In genomic region chr2:199955339-199956061, GRCh38 we compare ENCODE assay signal across 1 cellular context.
TF ChIP-seq lines count a peak whose summit lies in the region.

Gene MAIP1, plus strand, starts transcription at chr2:199955582. Its CDS starts 217 bp downstream, at chr2:199955799.
A gene with protein sequence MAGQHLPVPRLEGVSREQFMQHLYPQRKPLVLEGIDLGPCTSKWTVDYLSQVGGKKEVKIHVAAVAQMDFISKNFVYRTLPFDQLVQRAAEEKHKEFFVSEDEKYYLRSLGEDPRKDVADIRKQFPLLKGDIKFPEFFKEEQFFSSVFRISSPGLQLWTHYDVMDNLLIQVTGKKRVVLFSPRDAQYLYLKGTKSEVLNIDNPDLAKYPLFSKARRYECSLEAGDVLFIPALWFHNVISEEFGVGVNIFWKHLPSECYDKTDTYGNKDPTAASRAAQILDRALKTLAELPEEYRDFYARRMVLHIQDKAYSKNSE (minus strand): TSS chr2:199955491. CDS start chr2:199955470, 21 bp downstream.

TF ChIP-seq in HepG2, 621 proteins besides CTCF, POLR2A, EP300 and RAD21 (continued from another document and continues in another):
- TF ChIP-seq, protein P1, sequence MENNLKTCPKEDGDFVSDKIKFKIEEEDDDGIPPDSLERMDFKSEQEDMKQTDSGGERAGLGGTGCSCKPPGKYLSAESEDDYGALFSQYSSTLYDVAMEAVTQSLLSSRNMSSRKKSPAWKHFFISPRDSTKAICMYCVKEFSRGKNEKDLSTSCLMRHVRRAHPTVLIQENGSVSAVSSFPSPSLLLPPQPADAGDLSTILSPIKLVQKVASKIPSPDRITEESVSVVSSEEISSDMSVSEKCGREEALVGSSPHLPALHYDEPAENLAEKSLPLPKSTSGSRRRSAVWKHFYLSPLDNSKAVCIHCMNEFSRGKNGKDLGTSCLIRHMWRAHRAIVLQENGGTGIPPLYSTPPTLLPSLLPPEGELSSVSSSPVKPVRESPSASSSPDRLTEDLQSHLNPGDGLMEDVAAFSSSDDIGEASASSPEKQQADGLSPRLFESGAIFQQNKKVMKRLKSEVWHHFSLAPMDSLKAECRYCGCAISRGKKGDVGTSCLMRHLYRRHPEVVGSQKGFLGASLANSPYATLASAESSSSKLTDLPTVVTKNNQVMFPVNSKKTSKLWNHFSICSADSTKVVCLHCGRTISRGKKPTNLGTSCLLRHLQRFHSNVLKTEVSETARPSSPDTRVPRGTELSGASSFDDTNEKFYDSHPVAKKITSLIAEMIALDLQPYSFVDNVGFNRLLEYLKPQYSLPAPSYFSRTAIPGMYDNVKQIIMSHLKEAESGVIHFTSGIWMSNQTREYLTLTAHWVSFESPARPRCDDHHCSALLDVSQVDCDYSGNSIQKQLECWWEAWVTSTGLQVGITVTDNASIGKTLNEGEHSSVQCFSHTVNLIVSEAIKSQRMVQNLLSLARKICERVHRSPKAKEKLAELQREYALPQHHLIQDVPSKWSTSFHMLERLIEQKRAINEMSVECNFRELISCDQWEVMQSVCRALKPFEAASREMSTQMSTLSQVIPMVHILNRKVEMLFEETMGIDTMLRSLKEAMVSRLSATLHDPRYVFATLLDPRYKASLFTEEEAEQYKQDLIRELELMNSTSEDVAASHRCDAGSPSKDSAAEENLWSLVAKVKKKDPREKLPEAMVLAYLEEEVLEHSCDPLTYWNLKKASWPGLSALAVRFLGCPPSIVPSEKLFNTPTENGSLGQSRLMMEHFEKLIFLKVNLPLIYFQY (CRISPR knock-in tag; IDR thresholded peaks at IDR 0.05; ENCODE audit: borderline replicate concordance), result peak; percentile 79; the same call in 1 of the 2 replicates
- TF ChIP-seq, protein P2, sequence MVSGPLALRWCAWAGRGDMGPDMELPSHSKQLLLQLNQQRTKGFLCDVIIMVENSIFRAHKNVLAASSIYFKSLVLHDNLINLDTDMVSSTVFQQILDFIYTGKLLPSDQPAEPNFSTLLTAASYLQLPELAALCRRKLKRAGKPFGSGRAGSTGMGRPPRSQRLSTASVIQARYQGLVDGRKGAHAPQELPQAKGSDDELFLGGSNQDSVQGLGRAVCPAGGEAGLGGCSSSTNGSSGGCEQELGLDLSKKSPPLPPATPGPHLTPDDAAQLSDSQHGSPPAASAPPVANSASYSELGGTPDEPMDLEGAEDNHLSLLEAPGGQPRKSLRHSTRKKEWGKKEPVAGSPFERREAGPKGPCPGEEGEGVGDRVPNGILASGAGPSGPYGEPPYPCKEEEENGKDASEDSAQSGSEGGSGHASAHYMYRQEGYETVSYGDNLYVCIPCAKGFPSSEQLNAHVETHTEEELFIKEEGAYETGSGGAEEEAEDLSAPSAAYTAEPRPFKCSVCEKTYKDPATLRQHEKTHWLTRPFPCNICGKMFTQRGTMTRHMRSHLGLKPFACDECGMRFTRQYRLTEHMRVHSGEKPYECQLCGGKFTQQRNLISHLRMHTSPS (CRISPR knock-in tag; IDR thresholded peaks at IDR 0.05; ENCODE audit: low read depth), result 0 out of 2 replicates have a peak, but pooled peaks have one; percentile 18
- TF ChIP-seq ZNF792 (CRISPR knock-in tag; IDR thresholded peaks at IDR 0.05) (peak; percentile 70; the same call in 1 of the 2 replicates), EZH2 (conservative IDR thresholded peaks at IDR 0.05; ENCODE audit: low read depth, low read length) (no peak), KDM4B (CRISPR knock-in tag; IDR thresholded peaks at IDR 0.05) (peak; percentile 83; the same call in 1 of the 2 replicates), MXI1 (IDR thresholded peaks at IDR 0.05; ENCODE audit: borderline replicate concordance, low read depth, low read length) (peak; percentile 78; the same call in 2 of the 3 replicates), ZSCAN29 (CRISPR knock-in tag; conservative IDR thresholded peaks at IDR 0.05) (0 out of 2 replicates have a peak, but pooled peaks have one; percentile 52), ZNF275 (CRISPR knock-in tag; IDR thresholded peaks at IDR 0.05; ENCODE audit: borderline replicate concordance) (no peak; the same call in 1 of the 2 replicates), ZNF20 (CRISPR knock-in tag; IDR thresholded peaks at IDR 0.05) (peak; percentile 94), ATAD3A (CRISPR knock-in tag; IDR thresholded peaks at IDR 0.05) (no peak), RCOR2 (CRISPR knock-in tag; IDR thresholded peaks at IDR 0.05) (peak; percentile 87), ZNF235 (CRISPR knock-in tag; IDR thresholded peaks at IDR 0.05; ENCODE audit: borderline replicate concordance) (peak; percentile 88), IKZF4 (CRISPR knock-in tag; IDR thresholded peaks at IDR 0.05; ENCODE audit: borderline replicate concordance, low read depth, not compliant biosample characterization) (peak; percentile 92), PLSCR1 (CRISPR knock-in tag; IDR thresholded peaks at IDR 0.05; ENCODE audit: borderline replicate concordance) (0 out of 2 replicates have a peak, but pooled peaks have one; percentile 50), ZNF670 (CRISPR knock-in tag; IDR thresholded peaks at IDR 0.05; ENCODE audit: borderline replicate concordance) (peak; percentile 94), HNF4G (IDR thresholded peaks at IDR 0.05; ENCODE audit: borderline replicate concordance, low read depth, low read length) (peak; percentile 66), HNF4G (CRISPR knock-in tag; IDR thresholded peaks at IDR 0.05; ENCODE audit: borderline replicate concordance, low read depth) (no peak), CENPBD1 (CRISPR knock-in tag; IDR thresholded peaks at IDR 0.05; ENCODE audit: borderline replicate concordance, low read depth) (no peak; the same call in 1 of the 2 replicates), ZNF260 (CRISPR knock-in tag; IDR thresholded peaks at IDR 0.05; ENCODE audit: borderline replicate concordance, low read depth) (0 out of 2 replicates have a peak, but pooled peaks have one; percentile 63), SNRNP70 (IDR thresholded peaks at IDR 0.05; ENCODE audit: low read depth, low read length) (no peak), SIX4 (CRISPR knock-in tag; IDR thresholded peaks at IDR 0.05) (peak; percentile 72; the same call in 1 of the 2 replicates), NR3C1 (CRISPR knock-in tag; IDR thresholded peaks at IDR 0.05) (no peak), ZMYM4 (CRISPR knock-in tag; IDR thresholded peaks at IDR 0.05) (peak; percentile 96), BCLAF1 (IDR thresholded peaks at IDR 0.05) (no peak), ZNF446 (CRISPR knock-in tag; IDR thresholded peaks at IDR 0.05) (no peak; the same call in 1 of the 2 replicates), HNRNPUL1 (IDR thresholded peaks at IDR 0.05; ENCODE audit: low read depth, low read length) (no peak), CENPX (CRISPR knock-in tag; IDR thresholded peaks at IDR 0.05) (no peak), ZNF816 (CRISPR knock-in tag; IDR thresholded peaks at IDR 0.05; ENCODE audit: borderline replicate concordance) (peak; percentile 98), GMEB2 (CRISPR knock-in tag; IDR thresholded peaks at IDR 0.05; ENCODE audit: low read depth) (peak; percentile 69), TARDBP (CRISPR knock-in tag; IDR thresholded peaks at IDR 0.05) (peak; percentile 94)
- TF ChIP-seq, protein P3, sequence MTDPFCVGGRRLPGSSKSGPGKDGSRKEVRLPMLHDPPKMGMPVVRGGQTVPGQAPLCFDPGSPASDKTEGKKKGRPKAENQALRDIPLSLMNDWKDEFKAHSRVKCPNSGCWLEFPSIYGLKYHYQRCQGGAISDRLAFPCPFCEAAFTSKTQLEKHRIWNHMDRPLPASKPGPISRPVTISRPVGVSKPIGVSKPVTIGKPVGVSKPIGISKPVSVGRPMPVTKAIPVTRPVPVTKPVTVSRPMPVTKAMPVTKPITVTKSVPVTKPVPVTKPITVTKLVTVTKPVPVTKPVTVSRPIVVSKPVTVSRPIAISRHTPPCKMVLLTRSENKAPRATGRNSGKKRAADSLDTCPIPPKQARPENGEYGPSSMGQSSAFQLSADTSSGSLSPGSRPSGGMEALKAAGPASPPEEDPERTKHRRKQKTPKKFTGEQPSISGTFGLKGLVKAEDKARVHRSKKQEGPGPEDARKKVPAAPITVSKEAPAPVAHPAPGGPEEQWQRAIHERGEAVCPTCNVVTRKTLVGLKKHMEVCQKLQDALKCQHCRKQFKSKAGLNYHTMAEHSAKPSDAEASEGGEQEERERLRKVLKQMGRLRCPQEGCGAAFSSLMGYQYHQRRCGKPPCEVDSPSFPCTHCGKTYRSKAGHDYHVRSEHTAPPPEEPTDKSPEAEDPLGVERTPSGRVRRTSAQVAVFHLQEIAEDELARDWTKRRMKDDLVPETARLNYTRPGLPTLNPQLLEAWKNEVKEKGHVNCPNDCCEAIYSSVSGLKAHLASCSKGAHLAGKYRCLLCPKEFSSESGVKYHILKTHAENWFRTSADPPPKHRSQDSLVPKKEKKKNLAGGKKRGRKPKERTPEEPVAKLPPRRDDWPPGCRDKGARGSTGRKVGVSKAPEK (CRISPR knock-in tag; IDR thresholded peaks at IDR 0.05; ENCODE audit: borderline replicate concordance), result no peak
- TF ChIP-seq, protein P4, sequence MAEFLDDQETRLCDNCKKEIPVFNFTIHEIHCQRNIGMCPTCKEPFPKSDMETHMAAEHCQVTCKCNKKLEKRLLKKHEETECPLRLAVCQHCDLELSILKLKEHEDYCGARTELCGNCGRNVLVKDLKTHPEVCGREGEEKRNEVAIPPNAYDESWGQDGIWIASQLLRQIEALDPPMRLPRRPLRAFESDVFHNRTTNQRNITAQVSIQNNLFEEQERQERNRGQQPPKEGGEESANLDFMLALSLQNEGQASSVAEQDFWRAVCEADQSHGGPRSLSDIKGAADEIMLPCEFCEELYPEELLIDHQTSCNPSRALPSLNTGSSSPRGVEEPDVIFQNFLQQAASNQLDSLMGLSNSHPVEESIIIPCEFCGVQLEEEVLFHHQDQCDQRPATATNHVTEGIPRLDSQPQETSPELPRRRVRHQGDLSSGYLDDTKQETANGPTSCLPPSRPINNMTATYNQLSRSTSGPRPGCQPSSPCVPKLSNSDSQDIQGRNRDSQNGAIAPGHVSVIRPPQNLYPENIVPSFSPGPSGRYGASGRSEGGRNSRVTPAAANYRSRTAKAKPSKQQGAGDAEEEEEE (CRISPR knock-in tag; IDR thresholded peaks at IDR 0.05; ENCODE audit: borderline replicate concordance), result no peak
- TF ChIP-seq, protein P5, sequence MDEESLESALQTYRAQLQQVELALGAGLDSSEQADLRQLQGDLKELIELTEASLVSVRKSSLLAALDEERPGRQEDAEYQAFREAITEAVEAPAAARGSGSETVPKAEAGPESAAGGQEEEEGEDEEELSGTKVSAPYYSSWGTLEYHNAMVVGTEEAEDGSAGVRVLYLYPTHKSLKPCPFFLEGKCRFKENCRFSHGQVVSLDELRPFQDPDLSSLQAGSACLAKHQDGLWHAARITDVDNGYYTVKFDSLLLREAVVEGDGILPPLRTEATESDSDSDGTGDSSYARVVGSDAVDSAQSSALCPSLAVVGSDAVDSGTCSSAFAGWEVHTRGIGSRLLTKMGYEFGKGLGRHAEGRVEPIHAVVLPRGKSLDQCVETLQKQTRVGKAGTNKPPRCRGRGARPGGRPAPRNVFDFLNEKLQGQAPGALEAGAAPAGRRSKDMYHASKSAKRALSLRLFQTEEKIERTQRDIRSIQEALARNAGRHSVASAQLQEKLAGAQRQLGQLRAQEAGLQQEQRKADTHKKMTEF (CRISPR knock-in tag; IDR thresholded peaks at IDR 0.05), result peak; percentile 100
- TF ChIP-seq, protein P6, sequence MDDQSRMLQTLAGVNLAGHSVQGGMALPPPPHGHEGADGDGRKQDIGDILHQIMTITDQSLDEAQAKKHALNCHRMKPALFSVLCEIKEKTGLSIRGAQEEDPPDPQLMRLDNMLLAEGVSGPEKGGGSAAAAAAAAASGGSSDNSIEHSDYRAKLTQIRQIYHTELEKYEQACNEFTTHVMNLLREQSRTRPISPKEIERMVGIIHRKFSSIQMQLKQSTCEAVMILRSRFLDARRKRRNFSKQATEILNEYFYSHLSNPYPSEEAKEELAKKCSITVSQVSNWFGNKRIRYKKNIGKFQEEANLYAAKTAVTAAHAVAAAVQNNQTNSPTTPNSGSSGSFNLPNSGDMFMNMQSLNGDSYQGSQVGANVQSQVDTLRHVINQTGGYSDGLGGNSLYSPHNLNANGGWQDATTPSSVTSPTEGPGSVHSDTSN (CRISPR knock-in tag; IDR thresholded peaks at IDR 0.05; ENCODE audit: borderline replicate concordance), result no peak
